Comparison of ENCODE assay signal across 8 cellular contexts in genomic region chr6:8063762-8064637, GRCh38. TPM values are rescaled to one million over a fixed set of nuclear protein-coding genes. Genes with fewer than 3 reads are reported as not detected.
A peak's percentile ranks its signal among the peaks of the same experiment; 100 is the strongest.
DNase-seq lines count a peak whose midpoint lies in the region; ATAC-seq lines count a peak whose summit lies in the region.

BLOC1S5 (minus strand) TSS chr6:8064389; CDS start chr6:8064376, 13 bp downstream.

- peak within 1 kb of the TSS; percentile 76 to 96 (median 92) for H3K27ac ChIP-seq in BLaER1 treated with 17β-estradiol and CSF1 and Interleukin-3, amounts not matched to agents 10 nM and 100 nM

- peaks cover 9 to 31% (median 23%) of the 10 kb centered on the region in 10 experiments for H3K4me1 ChIP-seq in BLaER1 treated with 17β-estradiol and CSF1 and Interleukin-3, amounts not matched to agents 10 nM and 100 nM

- no peaks in the 10 kb centered on the region for H3K27me3 ChIP-seq in BLaER1 treated with 17β-estradiol and CSF1 and Interleukin-3, amounts not matched to agents 10 nM and 100 nM

- no peaks in the 10 kb centered on the region for H3K9me3 ChIP-seq in BLaER1 treated with 17β-estradiol and CSF1 and Interleukin-3, amounts not matched to agents 10 nM and 100 nM (replicated peaks in 1 of 11)

- H3K9ac ChIP-seq in BLaER1 treated with 17β-estradiol and CSF1 and Interleukin-3, amounts not matched to agents 10 nM and 100 nM = peak within 1 kb of the TSS; percentile 84 to 97 (median 92)

- ATAC-seq in GM19351 (IDR thresholded peaks at IDR 0.05; ENCODE audit: unreplicated experiment) (peak; percentile 83), HG03521 (IDR thresholded peaks at IDR 0.05; ENCODE audit: unreplicated experiment) (peak; percentile 85), left lobe of liver (peak; percentile 96)

- DNase-seq in NCI-H748 (lab: John Stamatoyannopoulos, UW; ENCODE audit: unreplicated experiment) = peak; percentile 99
- DNase-seq in activated CD4-positive, alpha-beta T cell treated with anti-CD3 and anti-CD28 coated beads, Interleukin-2, amount 50 U/mL, for 1 hour = peak; percentile 95
- DNase-seq in dedifferentiated amniotic fluid mesenchymal stem cell (ENCODE audit: extremely low spot score) = peak; percentile 98
- DNase-seq in left lobe of liver (ENCODE audit: low spot score) = peak; percentile 97
- DNase-seq in stimulated activated CD4-positive, alpha-beta T cell treated with anti-CD3 and anti-CD28 coated beads, Interleukin-2, amount 100 ng/mL, for 4 hours (ENCODE audit: low read depth) = peak; percentile 97

- H3K4me2 ChIP-seq in BLaER1 treated with 17β-estradiol and CSF1 and Interleukin-3, amounts not matched to agents 10 nM and 100 nM = peak within 1 kb of the TSS; percentile 69 to 89 (median 78)

- peaks cover 0 to under 1% (median 0%) of the 10 kb centered on the region in 11 experiments; a peak in 1 of 22 replicates for H4K20me1 ChIP-seq in BLaER1 treated with 17β-estradiol and CSF1 and Interleukin-3, amounts not matched to agents 10 nM and 100 nM

- peaks cover 11 to 31% (median 25%) of the 10 kb centered on the region in 11 experiments; a peak in 21 of 22 replicates for H3K36me3 ChIP-seq in BLaER1 treated with 17β-estradiol and CSF1 and Interleukin-3, amounts not matched to agents 10 nM and 100 nM

- H3K4me3 ChIP-seq in BLaER1 treated with 17β-estradiol and CSF1 and Interleukin-3, amounts not matched to agents 10 nM and 100 nM = peak within 1 kb of the TSS; percentile 81 to 97 (median 85)

RNA-seq across cellular contexts. Expression of gene BLOC1S5, which starts in this region (rescaled TPM):
- 4.9 TPM for total RNA-seq in left lobe of liver

Comparison
In these comparisons a context has a peak if more than half of its experiments do, and no peak if none do; other contexts are left out.
1. Peak in every context shown above with its lines: DNase-seq, ATAC-seq, H3K4me3 ChIP-seq and H3K27ac ChIP-seq.